In the genomic region with DNA sequence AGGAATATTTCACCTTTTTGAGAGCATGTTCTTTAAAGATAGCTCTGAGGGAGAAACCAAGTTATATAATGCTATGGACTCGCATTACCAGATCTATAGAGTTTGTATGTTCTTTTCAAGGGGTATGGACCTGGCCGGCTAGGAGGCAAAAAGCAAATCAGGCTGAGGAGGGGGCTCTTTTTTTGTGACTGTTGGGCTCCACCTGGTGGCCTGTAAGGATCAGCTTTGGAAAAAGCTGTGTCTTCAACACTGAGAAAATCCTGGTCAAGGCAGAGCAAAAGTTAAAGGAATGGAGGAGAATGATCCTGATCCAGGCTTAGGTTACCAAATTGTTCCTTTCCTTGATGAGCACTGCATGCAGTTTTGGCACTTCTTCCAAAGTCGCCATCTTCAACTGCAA, we compare ENCODE assay signal across 8 cellular contexts.
DNase-seq lines count a peak whose midpoint lies in the region; ATAC-seq and TF ChIP-seq lines count a peak whose summit lies in the region.

No MANE protein-coding gene starts in this region.

- H3K4me1 ChIP-seq in HAP-1 (no peaks in the 10 kb centered on the region), endodermal cell (ENCODE audit: control insufficient read depth, insufficient read depth, low read length) (no peaks in the 10 kb centered on the region)

- intact Hi-C loops in lower leg skin (cut with DNase I; ENCODE audit: low total_unique reads), result no loop called here

- DNase-seq in COLO668 (lab: John Stamatoyannopoulos, UW; ENCODE audit: unreplicated experiment) (peak; percentile 14), HAP-1 (ENCODE audit: low spot score in 2 of 2) (peak; percentile 51 to 62), RWPE1 (ENCODE audit: low spot score) (peak; percentile 17), endodermal cell (peak; percentile 75), naive B cell (peak; percentile 5), ecto neural progenitor cell (ENCODE audit: low spot score) (no peak), lower leg skin (ENCODE audit: low spot score in 2 of 2) (no peak)

- no peak for TF ChIP-seq POLR2A in lower leg skin (IDR thresholded peaks at IDR 0.05)

- ATAC-seq in naive B cell (ENCODE audit: low read depth in 2 of 2) (no peak), HG02610 (IDR thresholded peaks at IDR 0.05; ENCODE audit: unreplicated experiment) (no peak)

- TF ChIP-seq CTCF in RWPE1 (conservative IDR thresholded peaks at IDR 0.05; ENCODE audit: low read depth), result peak; percentile 63
- peak; percentile 92 for TF ChIP-seq CTCF in endodermal cell (conservative IDR thresholded peaks at IDR 0.05)
- TF ChIP-seq CTCF in lower leg skin (IDR thresholded peaks at IDR 0.05), result no peak

- H3K27ac Mint-ChIP-seq in endodermal cell (no peak overlapping the region), naive B cell (no peak overlapping the region)

- H3K36me3 Mint-ChIP-seq in endodermal cell (ENCODE audit: low read depth) (peaks cover 4% of the 10 kb centered on the region), naive B cell (peaks cover 15 to 21% of the 10 kb centered on the region in 2 donors)

- H3K9me3 Mint-ChIP-seq in endodermal cell (no peaks in the 10 kb centered on the region), naive B cell (no peaks in the 10 kb centered on the region)

- CTCF ChIA-PET in RWPE1 (lab: Yijun Ruan, JAX), result interaction anchor here (0.5 to 3.7 kb wide), 9 partner anchors 17 to 236 kb away, joined by 3 to 43 read pairs (median 5); partner anchors contain the start of gene NPPC

- no peak overlapping the region for H3K4me3 Mint-ChIP-seq in endodermal cell
- no peak overlapping the region for H3K4me3 Mint-ChIP-seq in naive B cell

- H3K27me3 Mint-ChIP-seq in endodermal cell (ENCODE audit: insufficient read depth) (no peaks in the 10 kb centered on the region), naive B cell (no peaks in the 10 kb centered on the region)

- peaks cover 5% of the 10 kb centered on the region for H3K4me1 Mint-ChIP-seq in endodermal cell
- peaks cover 18 to 20% (median 19%) of the 10 kb centered on the region in 3 donors for H3K4me1 Mint-ChIP-seq in naive B cell

- in situ Hi-C loops in HAP-1 (cut with MboI; ENCODE audit: low sequenced_read_pairs), result loop anchor here (5.0 kb wide), 1 partner anchor 235 kb away; no protein-coding TSS in a partner anchor

- H3K27ac ChIP-seq in RWPE1 (no peak overlapping the region), endodermal cell (ENCODE audit: low read depth, low read length) (no peak overlapping the region)

- 45 to 60% methylated on average over 1 to 3 of the region's 3 CpGs for WGBS in endodermal cell (ENCODE audit: insufficient coverage in 1 of 2, insufficient read length in 1 of 2), 2 experiments
- whole genome bisulfite sequencing in lower leg skin, 2 donors, result 47% methylated on average over 3 of the region's 3 CpGs

- H3K27me3 ChIP-seq in HAP-1 (ENCODE audit: low read depth) (no peaks in the 10 kb centered on the region), endodermal cell (ENCODE audit: control insufficient read depth, insufficient read depth, low read length, poor library complexity, severe bottlenecking) (no peaks in the 10 kb centered on the region)

- H3K36me3 ChIP-seq in HAP-1 (replicated peaks), result no peaks in the 10 kb centered on the region
- no peaks in the 10 kb centered on the region for H3K36me3 ChIP-seq in endodermal cell (ENCODE audit: control insufficient read depth, insufficient read depth, low read length)

- no peak overlapping the region for H3K9ac ChIP-seq in endodermal cell (ENCODE audit: extremely low read depth, low read length, poor library complexity, severe bottlenecking)

- H3K9me3 ChIP-seq in HAP-1 (no peaks in the 10 kb centered on the region), endodermal cell (ENCODE audit: control insufficient read depth, low read length) (no peaks in the 10 kb centered on the region)

- POLR2A ChIA-PET in RWPE1 (lab: Yijun Ruan, JAX; ENCODE audit: low non-redundant PET), result no interaction called here

- H3K4me3 ChIP-seq in HAP-1, result no peak overlapping the region
- no peak overlapping the region for H3K4me3 ChIP-seq in endodermal cell (ENCODE audit: low read length)
- no peak overlapping the region for H3K4me3 ChIP-seq in lower leg skin (ENCODE audit: low read depth, poor library complexity, severe bottlenecking)

Comparison
In these comparisons a context has a peak if more than half of its experiments do, and no peak if none do; other contexts are left out.
1. DNase-seq: peak in COLO668 (single experiment), HAP-1 (2 of 2), RWPE1 (single experiment), endodermal cell (single experiment) and naive B cell (single experiment); none in ecto neural progenitor cell (single experiment) and lower leg skin (0 of 2).
2. CTCF ChIP-seq: peak in RWPE1 (single experiment) and endodermal cell (single experiment); none in lower leg skin (0 of 3).